26 cellular contexts compared by ENCODE assay signal in genomic region chr22:39374191-39374590, GRCh38.
"Had no signal": no experiment of that assay in that cellular context is flagged by ENCODE, and none has a peak within 500 bp of the region (broad histone marks: within the 10 kb centered on the region; RNA-seq: fewer than 3 reads in every experiment).

No MANE protein-coding gene starts in this region.

- FAIRE-seq: endometrium, frontal cortex, islet of Langerhans, small intestine had no signal

- H2AFZ ChIP-seq: parathyroid adenoma had no signal

- H3K9me3 ChIP-seq: mucosa of descending colon, right lobe of liver, suprapubic skin, transverse colon, upper lobe of right lung, vagina had no signal

- H3K36me3 ChIP-seq: right lobe of liver, transverse colon had no signal

- DNase-seq: dermis blood vessel endothelial cell; effector memory CD4-positive, alpha-beta T cell; erythroblast; esophagus squamous epithelium; hypothalamus; left cardiac atrium; left lung; mesenchymal stem cell; mucosa of descending colon; naive B cell; small intestine; stimulated activated CD4-positive, alpha-beta T cell treated with anti-CD3 and anti-CD28 coated beads, Interleukin-1b, Interleukin-23, amount 100 ng/mL, for 48 hours; stimulated activated CD4-positive, alpha-beta T cell treated with anti-CD3 and anti-CD28 coated beads, Interleukin-4, amount 100 ng/mL, for 1 hour; stimulated activated CD8-positive, alpha-beta memory T cell treated with anti-CD3 and anti-CD28 coated beads, Interleukin-4, amount 100 ng/mL, for 48 hours; stimulated activated naive CD4-positive, alpha-beta T cell; stimulated activated naive CD8-positive, alpha-beta T cell treated with anti-CD3 and anti-CD28 coated beads, Interleukin-15, amount 100 ng/mL, for 72 hours; transverse colon; upper lobe of right lung had no signal

- H3K27ac ChIP-seq: coronary artery, esophagus squamous epithelium, left lung, parathyroid adenoma, right lobe of liver, suprapubic skin, transverse colon, upper lobe of right lung, vagina had no signal

- H3K9ac ChIP-seq: parathyroid adenoma had no signal

- ATAC-seq: left cardiac atrium; left lung; mucosa of descending colon; stimulated activated naive CD8-positive, alpha-beta T cell treated with anti-CD3 and anti-CD28 coated beads, Interleukin-15, amount 100 ng/mL, for 72 hours; upper lobe of right lung had no signal

- H3K4me3 ChIP-seq: coronary artery, esophagus squamous epithelium, left lung, mucosa of descending colon, right lobe of liver, suprapubic skin, transverse colon, upper lobe of right lung, vagina had no signal

- H3K4me1 ChIP-seq: esophagus squamous epithelium, left lung, parathyroid adenoma, suprapubic skin, transverse colon, upper lobe of right lung, vagina had no signal

- H3K27me3 ChIP-seq: esophagus squamous epithelium, left lung, right lobe of liver, suprapubic skin, transverse colon, upper lobe of right lung, vagina had no signal
